10 cellular contexts compared by ENCODE assay signal in genomic region chr2:202494300-202494699, GRCh38.
A peak's percentile ranks its signal among the peaks of the same experiment; 100 is the strongest.
DNase-seq lines count a peak whose midpoint lies in the region; ATAC-seq and TF ChIP-seq lines count a peak whose summit lies in the region.
"Had no signal": no experiment of that assay in that cellular context is flagged by ENCODE, and none has a peak within 500 bp of the region (broad histone marks: within the 10 kb centered on the region; RNA-seq: fewer than 3 reads in every experiment).

No MANE protein-coding gene starts in this region.

- H2AFZ ChIP-seq in mammary epithelial cell (ENCODE audit: low read depth, low read length): no peak overlapping the region

- BruUV-seq in MCF 10A (replicated peaks; lab: Mats Ljungman, UMichigan): no TSS peak
- no TSS peak for BruUV-seq in mammary epithelial cell (replicated peaks; lab: Mats Ljungman, UMichigan)

- no peaks in the 10 kb centered on the region for H3K27me3 Mint-ChIP-seq in MCF 10A (ENCODE audit: insufficient read depth, unreplicated experiment)

- DNase-seq in MCF 10A (ENCODE audit: unreplicated experiment): peak; percentile 27
- no peak for DNase-seq in mammary epithelial cell
- peak in 39 of 56 donors; percentile 2 to 66 (median 23) for DNase-seq in amygdala (lab: John Stamatoyannopoulos, UW)
- peak; percentile 95 for DNase-seq in iris pigment epithelial cell (ENCODE audit: low read depth)
- no peak for DNase-seq in upper lobe of right lung
- DNase-seq: activated T-cell treated with anti-CD3 and anti-CD28 coated beads, Interleukin-2, amount 50 U/mL, for 48 hours had no signal

- H3K27me3 ChIP-seq in mammary epithelial cell (ENCODE audit: insufficient read depth, low read length) (no peaks in the 10 kb centered on the region), upper lobe of right lung (no peaks in the 10 kb centered on the region)
- H3K27me3 ChIP-seq: BLaER1 treated with 17β-estradiol and CSF1 and Interleukin-3, amounts not matched to agents 10 nM and 100 nM had no signal

- no peak overlapping the region for H3K27ac Mint-ChIP-seq in MCF 10A (ENCODE audit: low read depth, unreplicated experiment)

- in situ Hi-C loops in mammary epithelial cell (cut with MboI; ENCODE audit: low sequenced_read_pairs in 2 of 2): no loop called here

- no peak overlapping the region for H3K4me2 ChIP-seq in mammary epithelial cell (ENCODE audit: insufficient read depth, low read depth, low read length)
- H3K4me2 ChIP-seq: BLaER1 treated with 17β-estradiol and CSF1 and Interleukin-3, amounts not matched to agents 10 nM and 100 nM had no signal

- H3K36me3 ChIP-seq in mammary epithelial cell (ENCODE audit: insufficient read depth, low read length) (no peaks in the 10 kb centered on the region), upper lobe of right lung (no peaks in the 10 kb centered on the region)

- H3K4me3 ChIP-seq in mammary epithelial cell (replicated peaks in 1 of 3; ENCODE audit: insufficient read depth in 1 of 3, low read depth in 2 of 3, low read length in 3 of 3) (no peak overlapping the region), upper lobe of right lung (no peak overlapping the region)
- H3K4me3 ChIP-seq: BLaER1 treated with 17β-estradiol and CSF1 and Interleukin-3, amounts not matched to agents 10 nM and 100 nM had no signal

- H3K36me3 Mint-ChIP-seq in MCF 10A (ENCODE audit: insufficient read depth, unreplicated experiment): peaks cover 7% of the 10 kb centered on the region

- ATAC-seq in upper lobe of right lung: peak; percentile 81
- no peak for ATAC-seq in HG02981 (IDR thresholded peaks at IDR 0.05; ENCODE audit: unreplicated experiment)
- no peak for ATAC-seq in GM21528 (IDR thresholded peaks at IDR 0.05; ENCODE audit: low FRiP score, unreplicated experiment)
- no peak for ATAC-seq in GM19324 (IDR thresholded peaks at IDR 0.05; ENCODE audit: low FRiP score, unreplicated experiment)

- H3K79me2 ChIP-seq in mammary epithelial cell (ENCODE audit: insufficient read depth, low read length): no peaks in the 10 kb centered on the region

- no peaks in the 10 kb centered on the region for H4K20me1 ChIP-seq in mammary epithelial cell (ENCODE audit: insufficient read depth, low read length)

- H3K4me1 Mint-ChIP-seq in MCF 10A (ENCODE audit: insufficient read depth, unreplicated experiment): no peaks in the 10 kb centered on the region

- H3K9ac ChIP-seq in mammary epithelial cell (ENCODE audit: insufficient read depth, low read length): no peak overlapping the region
- H3K9ac ChIP-seq: BLaER1 treated with 17β-estradiol and CSF1 and Interleukin-3, amounts not matched to agents 10 nM and 100 nM had no signal

- H3K27ac ChIP-seq in mammary epithelial cell (ENCODE audit: insufficient read depth, low read depth, low read length): no peak overlapping the region
- H3K27ac ChIP-seq in upper lobe of right lung: no peak overlapping the region
- H3K27ac ChIP-seq: BLaER1 treated with 17β-estradiol and CSF1 and Interleukin-3, amounts not matched to agents 10 nM and 100 nM had no signal

- intact Hi-C loops in MCF 10A (cut with micrococcal nuclease): no loop called here
- intact Hi-C loops in mammary epithelial cell (cut with micrococcal nuclease): no loop called here
- intact Hi-C loops in upper lobe of right lung (cut with DNase I): no loop called here

- TF ChIP-seq CTCF in MCF 10A (IDR thresholded peaks at IDR 0.05; ENCODE audit: unreplicated experiment) (no peak), mammary epithelial cell (conservative IDR thresholded peaks at IDR 0.05 in 1 of 2, IDR thresholded peaks at IDR 0.05 in 1 of 2; ENCODE audit: extremely low read depth in 1 of 2, insufficient read depth in 1 of 2, low read depth in 1 of 2, low read length in 2 of 2) (no peak), upper lobe of right lung (IDR thresholded peaks at IDR 0.05) (no peak)

- dilution Hi-C loops in mammary epithelial cell (cut with HindIII; ENCODE audit: low sequenced_read_pairs): loop anchor here (5.0 kb wide), 1 partner anchor 77 kb away; no protein-coding TSS in a partner anchor

- no peaks in the 10 kb centered on the region for H3K9me3 ChIP-seq in mammary epithelial cell (replicated peaks; ENCODE audit: insufficient read depth, low read length)
- H3K9me3 ChIP-seq in upper lobe of right lung: no peaks in the 10 kb centered on the region

- H3K9me3 Mint-ChIP-seq in MCF 10A (ENCODE audit: unreplicated experiment): no peaks in the 10 kb centered on the region

- POLR2A ChIA-PET in MCF 10A (lab: Yijun Ruan, JAX): interaction anchor here (0.7 kb wide), 1 partner anchor 168 kb away, joined by 3 read pairs; no protein-coding TSS in a partner anchor

- CTCF ChIA-PET in MCF 10A (lab: Yijun Ruan, JAX): interaction anchor here (0.7 kb wide), 2 partner anchors 45 to 319 kb away, joined by 3 read pairs; no protein-coding TSS in a partner anchor
- CTCF ChIA-PET in mammary epithelial cell (lab: Charles Lee; ENCODE audit: low non-redundant PET): no interaction called here

- WGBS in mammary epithelial cell (ENCODE audit: low coverage, missing lambda C conversion rate): 97% methylated on average over 2 of the region's 2 CpGs

- no peaks in the 10 kb centered on the region for H3K4me1 ChIP-seq in mammary epithelial cell (ENCODE audit: insufficient read depth, low read length)
- peaks cover 15% of the 10 kb centered on the region for H3K4me1 ChIP-seq in upper lobe of right lung
- H3K4me1 ChIP-seq: BLaER1 treated with 17β-estradiol and CSF1 and Interleukin-3, amounts not matched to agents 10 nM and 100 nM had no signal

- H3K4me3 Mint-ChIP-seq in MCF 10A (ENCODE audit: unreplicated experiment): no peak overlapping the region

Comparison
In these comparisons a context has a peak if more than half of its experiments do, and no peak if none do; other contexts are left out.
1. DNase-seq: peak in MCF 10A (single experiment), amygdala (39 of 56) and iris pigment epithelial cell (single experiment); none in mammary epithelial cell (single experiment) and upper lobe of right lung (single experiment).